Comparison of ENCODE assay signal across 9 cellular contexts in genomic region chr11:72584933-72585597, GRCh38.
DNase-seq lines count a peak whose midpoint lies in the region; ATAC-seq, FAIRE-seq and TF ChIP-seq lines count a peak whose summit lies in the region.
"Had no signal": no experiment of that assay in that cellular context is flagged by ENCODE, and none has a peak within 500 bp of the region (broad histone marks: within the 10 kb centered on the region; RNA-seq: fewer than 3 reads in every experiment).

No MANE protein-coding gene starts in this region.

- H3K9me3 ChIP-seq in keratinocyte (ENCODE audit: control insufficient read depth, low read depth, low read length) (no peaks in the 10 kb centered on the region), MG63 (no peaks in the 10 kb centered on the region)
- H3K9me3 ChIP-seq: BE2C had no signal

- ATAC-seq in activated CD8-positive, alpha-beta T cell treated with anti-CD3 and anti-CD28 coated beads, Interleukin-2, amount 10 ng/mL, durations not matched to agents 7 days and 5 days: peak; percentile 5

- H3K79me2 ChIP-seq in keratinocyte (ENCODE audit: control insufficient read depth, insufficient read depth, low read length): no peaks in the 10 kb centered on the region

- peaks cover 10% of the 10 kb centered on the region for H3K4me1 ChIP-seq in keratinocyte (ENCODE audit: control insufficient read depth, extremely low read depth, insufficient read depth, low read length)
- H3K4me1 ChIP-seq: BE2C had no signal

- H3K27me3 ChIP-seq in keratinocyte (ENCODE audit: control insufficient read depth, extremely low read depth, insufficient read depth, low read length) (peaks cover 34% of the 10 kb centered on the region), MG63 (peaks cover 15% of the 10 kb centered on the region)
- H3K27me3 ChIP-seq: BE2C had no signal

- H3K9ac ChIP-seq in keratinocyte (ENCODE audit: control insufficient read depth, extremely low read depth, insufficient read depth, low read length): no peak overlapping the region

- peaks cover 30% of the 10 kb centered on the region for H3K4me1 Mint-ChIP-seq in activated naive CD4-positive, alpha-beta T cell treated with anti-CD3 and anti-CD28 coated beads, Interleukin-2, amount 50 U/mL, for 24 hours
- H3K4me1 Mint-ChIP-seq in activated CD8-positive, alpha-beta T cell treated with anti-CD3 and anti-CD28 coated beads, Interleukin-2, amount 10 ng/mL, durations not matched to agents 7 days and 5 days (ENCODE audit: low read depth): peaks cover 27% of the 10 kb centered on the region
- H3K4me1 Mint-ChIP-seq in type B pancreatic cell (ENCODE audit: unreplicated experiment): peaks cover 6% of the 10 kb centered on the region

- H2AFZ ChIP-seq in keratinocyte (ENCODE audit: control insufficient read depth, low read length): no peak overlapping the region

- no peak overlapping the region for H3K4me3 ChIP-seq in keratinocyte (ENCODE audit: control insufficient read depth in 2 of 3, extremely low read depth in 1 of 3, insufficient read depth in 2 of 3, low read depth in 1 of 3, low read length in 3 of 3)
- no peak overlapping the region for H3K4me3 ChIP-seq in MG63

- H3K36me3 ChIP-seq in keratinocyte (ENCODE audit: control insufficient read depth in 2 of 2, extremely low read depth in 1 of 2, insufficient read depth in 2 of 2, low read length in 2 of 2): no peaks in the 10 kb centered on the region
- no peaks in the 10 kb centered on the region for H3K36me3 ChIP-seq in MG63

- CTCF ChIA-PET in activated CD8-positive, alpha-beta T cell treated with anti-CD3 and anti-CD28 coated beads, Interleukin-2, amount 10 ng/mL, durations not matched to agents 7 days and 5 days (lab: Charles Lee): interaction anchor here (0.6 to 10.6 kb wide), 10 partner anchors 10 to 595 kb away, joined by 3 to 132 read pairs (median 6); no protein-coding TSS in a partner anchor

- no peak for TF ChIP-seq CTCF in keratinocyte (optimal IDR thresholded peaks at IDR 0.05 in 1 of 3, IDR thresholded peaks at IDR 0.05 in 1 of 3, conservative IDR thresholded peaks at IDR 0.05 in 1 of 3; ENCODE audit: extremely low read depth in 1 of 3, insufficient read depth in 2 of 3, low read length in 3 of 3)
- TF ChIP-seq CTCF in type B pancreatic cell (conservative IDR thresholded peaks at IDR 0.05): no peak

- no peak for FAIRE-seq in keratinocyte (lab: Jason Lieb, UNC)

- no peaks in the 10 kb centered on the region for H3K9me3 Mint-ChIP-seq in activated naive CD4-positive, alpha-beta T cell treated with anti-CD3 and anti-CD28 coated beads, Interleukin-2, amount 50 U/mL, for 24 hours
- no peaks in the 10 kb centered on the region for H3K9me3 Mint-ChIP-seq in activated CD8-positive, alpha-beta T cell treated with anti-CD3 and anti-CD28 coated beads, Interleukin-2, amount 10 ng/mL, durations not matched to agents 7 days and 5 days (ENCODE audit: insufficient read depth)
- H3K9me3 Mint-ChIP-seq in type B pancreatic cell: no peaks in the 10 kb centered on the region

- no peaks in the 10 kb centered on the region for H3K9me1 ChIP-seq in keratinocyte (ENCODE audit: control insufficient read depth, extremely low read depth, insufficient read depth, low read length)

- peaks cover 4% of the 10 kb centered on the region for H4K20me1 ChIP-seq in keratinocyte (ENCODE audit: control insufficient read depth, extremely low read depth, insufficient read depth, low read length)

- peak overlapping the region; percentile 20 for H3K4me2 ChIP-seq in keratinocyte (ENCODE audit: control insufficient read depth, extremely low read depth, insufficient read depth, low read depth, low read length)

- H3K27ac Mint-ChIP-seq in activated naive CD4-positive, alpha-beta T cell treated with anti-CD3 and anti-CD28 coated beads, Interleukin-2, amount 50 U/mL, for 24 hours: no peak overlapping the region
- no peak overlapping the region for H3K27ac Mint-ChIP-seq in activated CD8-positive, alpha-beta T cell treated with anti-CD3 and anti-CD28 coated beads, Interleukin-2, amount 10 ng/mL, durations not matched to agents 7 days and 5 days
- H3K27ac Mint-ChIP-seq in type B pancreatic cell: no peak overlapping the region

- dilution Hi-C loops in keratinocyte (cut with MboI; ENCODE audit: extremely low pct_ligation_motif_present, low sequenced_read_pairs): no loop called here

- H3K36me3 Mint-ChIP-seq in activated naive CD4-positive, alpha-beta T cell treated with anti-CD3 and anti-CD28 coated beads, Interleukin-2, amount 50 U/mL, for 24 hours: peaks cover 3% of the 10 kb centered on the region
- H3K36me3 Mint-ChIP-seq in activated CD8-positive, alpha-beta T cell treated with anti-CD3 and anti-CD28 coated beads, Interleukin-2, amount 10 ng/mL, durations not matched to agents 7 days and 5 days (ENCODE audit: low read depth): no peaks in the 10 kb centered on the region
- no peaks in the 10 kb centered on the region for H3K36me3 Mint-ChIP-seq in type B pancreatic cell

- peak overlapping the region; percentile 90 for H3K4me3 Mint-ChIP-seq in activated naive CD4-positive, alpha-beta T cell treated with anti-CD3 and anti-CD28 coated beads, Interleukin-2, amount 50 U/mL, for 24 hours
- peak overlapping the region; percentile 56 for H3K4me3 Mint-ChIP-seq in activated CD8-positive, alpha-beta T cell treated with anti-CD3 and anti-CD28 coated beads, Interleukin-2, amount 10 ng/mL, durations not matched to agents 7 days and 5 days
- peak overlapping the region; percentile 41 for H3K4me3 Mint-ChIP-seq in type B pancreatic cell

- DNase-seq in activated naive CD4-positive, alpha-beta T cell (lab: John Stamatoyannopoulos, UW): no peak
- DNase-seq in activated CD8-positive, alpha-beta T cell treated with anti-CD3 and anti-CD28 coated beads, Interleukin-2, amount 10 ng/mL, durations not matched to agents 7 days and 5 days: no peak
- DNase-seq in keratinocyte (ENCODE audit: low read depth, low spot score) (no peak), type B pancreatic cell (ENCODE audit: extremely low spot score, unreplicated experiment) (no peak), MG63 (no peak), Ammon's horn (ENCODE audit: low spot score) (no peak), hepatic stellate cell (ENCODE audit: low spot score) (no peak)

- POLR2A ChIA-PET in activated CD8-positive, alpha-beta T cell treated with anti-CD3 and anti-CD28 coated beads, Interleukin-2, amount 10 ng/mL, durations not matched to agents 7 days and 5 days (lab: Charles Lee): no interaction called here

- peaks cover 20% of the 10 kb centered on the region for H3K27me3 Mint-ChIP-seq in activated naive CD4-positive, alpha-beta T cell treated with anti-CD3 and anti-CD28 coated beads, Interleukin-2, amount 50 U/mL, for 24 hours
- peaks cover 48% of the 10 kb centered on the region for H3K27me3 Mint-ChIP-seq in activated CD8-positive, alpha-beta T cell treated with anti-CD3 and anti-CD28 coated beads, Interleukin-2, amount 10 ng/mL, durations not matched to agents 7 days and 5 days (ENCODE audit: low read depth)
- H3K27me3 Mint-ChIP-seq in type B pancreatic cell: peaks cover 93% of the 10 kb centered on the region

- H3K27ac ChIP-seq in keratinocyte (ENCODE audit: control insufficient read depth, insufficient read depth, low read length): no peak overlapping the region
